1 cellular context compared by ENCODE assay signal in the genomic region with DNA sequence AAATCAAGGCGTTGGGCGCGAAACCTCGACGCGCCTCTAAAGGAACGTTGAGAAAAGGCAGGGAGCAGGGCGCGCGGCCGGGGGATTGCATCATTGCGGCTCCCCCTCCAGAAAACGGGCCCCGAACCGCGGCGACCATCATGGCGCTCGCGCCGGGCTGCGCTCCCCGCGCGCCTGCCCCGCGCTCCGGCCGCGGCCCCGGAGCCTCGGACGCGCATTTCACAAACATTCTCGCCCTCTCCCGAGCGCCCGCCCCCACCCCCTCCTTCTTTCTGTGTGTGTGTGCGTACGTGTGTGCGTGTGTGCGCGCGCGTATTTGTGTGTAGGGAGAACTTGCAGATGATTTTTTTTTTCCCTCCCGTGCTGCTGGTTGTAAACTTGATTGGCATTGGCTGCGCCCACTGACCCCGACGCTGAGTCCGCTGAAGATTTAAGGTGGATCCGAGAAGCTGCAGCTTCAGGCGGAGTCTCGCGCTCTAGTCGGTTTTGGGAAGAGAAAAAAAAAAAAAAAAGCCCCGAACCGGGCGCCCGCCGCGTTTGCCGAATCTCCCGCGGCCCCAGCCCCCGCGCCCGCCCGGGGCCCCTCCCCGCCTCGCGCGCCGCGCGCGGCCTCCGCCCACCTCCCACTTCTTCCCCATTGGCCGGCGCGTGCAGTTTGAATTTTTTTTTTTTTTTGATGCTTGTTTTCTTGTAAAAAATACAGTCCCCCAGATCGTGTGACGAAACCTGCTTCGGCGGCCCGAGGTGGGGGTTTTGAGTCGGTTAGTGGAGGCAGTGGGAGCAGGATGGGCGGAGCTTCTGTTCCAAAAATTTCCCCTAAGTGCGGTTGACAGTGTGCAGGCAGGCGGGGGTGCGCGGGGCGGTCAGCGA.
TF ChIP-seq lines count a peak whose summit lies in the region.

No MANE protein-coding gene starts in this region.

TF ChIP-seq in K562, 482 proteins besides CTCF, POLR2A, EP300 and RAD21 (continued from another document and continues in another):
- TF ChIP-seq, protein P1, sequence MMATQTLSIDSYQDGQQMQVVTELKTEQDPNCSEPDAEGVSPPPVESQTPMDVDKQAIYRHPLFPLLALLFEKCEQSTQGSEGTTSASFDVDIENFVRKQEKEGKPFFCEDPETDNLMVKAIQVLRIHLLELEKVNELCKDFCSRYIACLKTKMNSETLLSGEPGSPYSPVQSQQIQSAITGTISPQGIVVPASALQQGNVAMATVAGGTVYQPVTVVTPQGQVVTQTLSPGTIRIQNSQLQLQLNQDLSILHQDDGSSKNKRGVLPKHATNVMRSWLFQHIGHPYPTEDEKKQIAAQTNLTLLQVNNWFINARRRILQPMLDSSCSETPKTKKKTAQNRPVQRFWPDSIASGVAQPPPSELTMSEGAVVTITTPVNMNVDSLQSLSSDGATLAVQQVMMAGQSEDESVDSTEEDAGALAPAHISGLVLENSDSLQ (IDR thresholded peaks at IDR 0.05): peak; percentile 95
- TF ChIP-seq, protein P2, sequence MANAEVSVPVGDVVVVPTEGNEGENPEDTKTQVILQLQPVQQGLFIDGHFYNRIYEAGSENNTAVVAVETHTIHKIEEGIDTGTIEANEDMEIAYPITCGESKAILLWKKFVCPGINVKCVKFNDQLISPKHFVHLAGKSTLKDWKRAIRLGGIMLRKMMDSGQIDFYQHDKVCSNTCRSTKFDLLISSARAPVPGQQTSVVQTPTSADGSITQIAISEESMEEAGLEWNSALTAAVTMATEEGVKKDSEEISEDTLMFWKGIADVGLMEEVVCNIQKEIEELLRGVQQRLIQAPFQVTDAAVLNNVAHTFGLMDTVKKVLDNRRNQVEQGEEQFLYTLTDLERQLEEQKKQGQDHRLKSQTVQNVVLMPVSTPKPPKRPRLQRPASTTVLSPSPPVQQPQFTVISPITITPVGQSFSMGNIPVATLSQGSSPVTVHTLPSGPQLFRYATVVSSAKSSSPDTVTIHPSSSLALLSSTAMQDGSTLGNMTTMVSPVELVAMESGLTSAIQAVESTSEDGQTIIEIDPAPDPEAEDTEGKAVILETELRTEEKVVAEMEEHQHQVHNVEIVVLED (CRISPR knock-in tag; IDR thresholded peaks at IDR 0.05): peak; percentile 45; the same call in 1 of the 2 replicates
- TF ChIP-seq HNRNPL (IDR thresholded peaks at IDR 0.05; ENCODE audit: low read depth, low read length) (no peak), NCOA6 (IDR thresholded peaks at IDR 0.05) (no peak), HDAC2 (IDR thresholded peaks at IDR 0.05) (no peak), EHMT2 (IDR thresholded peaks at IDR 0.05) (no peak), TCF7 (IDR thresholded peaks at IDR 0.05; ENCODE audit: borderline replicate concordance) (0 out of 2 replicates have a peak, but pooled peaks have one; percentile 40), KAT8 (IDR thresholded peaks at IDR 0.05; ENCODE audit: low read depth) (no peak), GTF2E2 (tag; IDR thresholded peaks at IDR 0.05) (no peak), TCF7L2 (IDR thresholded peaks at IDR 0.05; ENCODE audit: low read depth, low read length) (no peak), TARDBP (IDR thresholded peaks at IDR 0.05) (no peak), CREM (IDR thresholded peaks at IDR 0.05; ENCODE audit: low read depth) (peak; percentile 44), ZNF785 (CRISPR knock-in tag; IDR thresholded peaks at IDR 0.05) (no peak), PTRF (tag; IDR thresholded peaks at IDR 0.05) (no peak), HOXB6 (CRISPR knock-in tag; IDR thresholded peaks at IDR 0.05; ENCODE audit: borderline replicate concordance) (no peak), RUNX1 (IDR thresholded peaks at IDR 0.05; ENCODE audit: low read depth) (no peak), TEAD1 (CRISPR knock-in tag; IDR thresholded peaks at IDR 0.05) (no peak; a peak in 1 of 4 replicates), ZBTB17 (CRISPR knock-in tag; IDR thresholded peaks at IDR 0.05) (no peak), POLR2H (tag; IDR thresholded peaks at IDR 0.05; ENCODE audit: low read depth) (peak; percentile 74), BMI1 (IDR thresholded peaks at IDR 0.05; ENCODE audit: low read length) (no peak), ZNF699 (CRISPR knock-in tag; IDR thresholded peaks at IDR 0.05; ENCODE audit: insufficient replicate concordance) (no peak), ZEB2 (IDR thresholded peaks at IDR 0.05) (no peak), NEUROD1 (IDR thresholded peaks at IDR 0.05; ENCODE audit: borderline replicate concordance, low read depth, low read length, partially characterized antibody) (peak; percentile 88), L3MBTL2 (IDR thresholded peaks at IDR 0.05) (peak; percentile 42; the same call in 1 of the 2 replicates), PTBP1 (IDR thresholded peaks at IDR 0.05; ENCODE audit: low read depth, low read length) (no peak), ZNF197 (CRISPR knock-in tag; IDR thresholded peaks at IDR 0.05; ENCODE audit: low read depth) (no peak)
- TF ChIP-seq, protein P3, sequence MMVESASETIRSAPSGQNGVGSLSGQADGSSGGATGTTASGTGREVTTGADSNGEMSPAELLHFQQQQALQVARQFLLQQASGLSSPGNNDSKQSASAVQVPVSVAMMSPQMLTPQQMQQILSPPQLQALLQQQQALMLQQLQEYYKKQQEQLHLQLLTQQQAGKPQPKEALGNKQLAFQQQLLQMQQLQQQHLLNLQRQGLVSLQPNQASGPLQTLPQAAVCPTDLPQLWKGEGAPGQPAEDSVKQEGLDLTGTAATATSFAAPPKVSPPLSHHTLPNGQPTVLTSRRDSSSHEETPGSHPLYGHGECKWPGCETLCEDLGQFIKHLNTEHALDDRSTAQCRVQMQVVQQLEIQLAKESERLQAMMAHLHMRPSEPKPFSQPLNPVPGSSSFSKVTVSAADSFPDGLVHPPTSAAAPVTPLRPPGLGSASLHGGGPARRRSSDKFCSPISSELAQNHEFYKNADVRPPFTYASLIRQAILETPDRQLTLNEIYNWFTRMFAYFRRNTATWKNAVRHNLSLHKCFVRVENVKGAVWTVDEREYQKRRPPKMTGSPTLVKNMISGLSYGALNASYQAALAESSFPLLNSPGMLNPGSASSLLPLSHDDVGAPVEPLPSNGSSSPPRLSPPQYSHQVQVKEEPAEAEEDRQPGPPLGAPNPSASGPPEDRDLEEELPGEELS (CRISPR knock-in tag; IDR thresholded peaks at IDR 0.05; ENCODE audit: borderline replicate concordance): no peak
- TF ChIP-seq, protein P4, sequence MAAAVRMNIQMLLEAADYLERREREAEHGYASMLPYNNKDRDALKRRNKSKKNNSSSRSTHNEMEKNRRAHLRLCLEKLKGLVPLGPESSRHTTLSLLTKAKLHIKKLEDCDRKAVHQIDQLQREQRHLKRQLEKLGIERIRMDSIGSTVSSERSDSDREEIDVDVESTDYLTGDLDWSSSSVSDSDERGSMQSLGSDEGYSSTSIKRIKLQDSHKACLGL (CRISPR knock-in tag; IDR thresholded peaks at IDR 0.05; ENCODE audit: borderline replicate concordance, poor library complexity, severe bottlenecking): no peak
- TF ChIP-seq, protein P5, sequence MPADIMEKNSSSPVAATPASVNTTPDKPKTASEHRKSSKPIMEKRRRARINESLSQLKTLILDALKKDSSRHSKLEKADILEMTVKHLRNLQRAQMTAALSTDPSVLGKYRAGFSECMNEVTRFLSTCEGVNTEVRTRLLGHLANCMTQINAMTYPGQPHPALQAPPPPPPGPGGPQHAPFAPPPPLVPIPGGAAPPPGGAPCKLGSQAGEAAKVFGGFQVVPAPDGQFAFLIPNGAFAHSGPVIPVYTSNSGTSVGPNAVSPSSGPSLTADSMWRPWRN (IDR thresholded peaks at IDR 0.05; ENCODE audit: low read depth): peak; percentile 53; the same call in 1 of the 2 replicates
- TF ChIP-seq, protein P6, sequence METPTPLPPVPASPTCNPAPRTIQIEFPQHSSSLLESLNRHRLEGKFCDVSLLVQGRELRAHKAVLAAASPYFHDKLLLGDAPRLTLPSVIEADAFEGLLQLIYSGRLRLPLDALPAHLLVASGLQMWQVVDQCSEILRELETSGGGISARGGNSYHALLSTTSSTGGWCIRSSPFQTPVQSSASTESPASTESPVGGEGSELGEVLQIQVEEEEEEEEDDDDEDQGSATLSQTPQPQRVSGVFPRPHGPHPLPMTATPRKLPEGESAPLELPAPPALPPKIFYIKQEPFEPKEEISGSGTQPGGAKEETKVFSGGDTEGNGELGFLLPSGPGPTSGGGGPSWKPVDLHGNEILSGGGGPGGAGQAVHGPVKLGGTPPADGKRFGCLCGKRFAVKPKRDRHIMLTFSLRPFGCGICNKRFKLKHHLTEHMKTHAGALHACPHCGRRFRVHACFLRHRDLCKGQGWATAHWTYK (CRISPR knock-in tag; IDR thresholded peaks at IDR 0.05): no peak
- TF ChIP-seq, protein P7, sequence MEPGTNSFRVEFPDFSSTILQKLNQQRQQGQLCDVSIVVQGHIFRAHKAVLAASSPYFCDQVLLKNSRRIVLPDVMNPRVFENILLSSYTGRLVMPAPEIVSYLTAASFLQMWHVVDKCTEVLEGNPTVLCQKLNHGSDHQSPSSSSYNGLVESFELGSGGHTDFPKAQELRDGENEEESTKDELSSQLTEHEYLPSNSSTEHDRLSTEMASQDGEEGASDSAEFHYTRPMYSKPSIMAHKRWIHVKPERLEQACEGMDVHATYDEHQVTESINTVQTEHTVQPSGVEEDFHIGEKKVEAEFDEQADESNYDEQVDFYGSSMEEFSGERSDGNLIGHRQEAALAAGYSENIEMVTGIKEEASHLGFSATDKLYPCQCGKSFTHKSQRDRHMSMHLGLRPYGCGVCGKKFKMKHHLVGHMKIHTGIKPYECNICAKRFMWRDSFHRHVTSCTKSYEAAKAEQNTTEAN (CRISPR knock-in tag; IDR thresholded peaks at IDR 0.05): peak; percentile 79; the same call in 1 of the 2 replicates
- TF ChIP-seq, protein P8, sequence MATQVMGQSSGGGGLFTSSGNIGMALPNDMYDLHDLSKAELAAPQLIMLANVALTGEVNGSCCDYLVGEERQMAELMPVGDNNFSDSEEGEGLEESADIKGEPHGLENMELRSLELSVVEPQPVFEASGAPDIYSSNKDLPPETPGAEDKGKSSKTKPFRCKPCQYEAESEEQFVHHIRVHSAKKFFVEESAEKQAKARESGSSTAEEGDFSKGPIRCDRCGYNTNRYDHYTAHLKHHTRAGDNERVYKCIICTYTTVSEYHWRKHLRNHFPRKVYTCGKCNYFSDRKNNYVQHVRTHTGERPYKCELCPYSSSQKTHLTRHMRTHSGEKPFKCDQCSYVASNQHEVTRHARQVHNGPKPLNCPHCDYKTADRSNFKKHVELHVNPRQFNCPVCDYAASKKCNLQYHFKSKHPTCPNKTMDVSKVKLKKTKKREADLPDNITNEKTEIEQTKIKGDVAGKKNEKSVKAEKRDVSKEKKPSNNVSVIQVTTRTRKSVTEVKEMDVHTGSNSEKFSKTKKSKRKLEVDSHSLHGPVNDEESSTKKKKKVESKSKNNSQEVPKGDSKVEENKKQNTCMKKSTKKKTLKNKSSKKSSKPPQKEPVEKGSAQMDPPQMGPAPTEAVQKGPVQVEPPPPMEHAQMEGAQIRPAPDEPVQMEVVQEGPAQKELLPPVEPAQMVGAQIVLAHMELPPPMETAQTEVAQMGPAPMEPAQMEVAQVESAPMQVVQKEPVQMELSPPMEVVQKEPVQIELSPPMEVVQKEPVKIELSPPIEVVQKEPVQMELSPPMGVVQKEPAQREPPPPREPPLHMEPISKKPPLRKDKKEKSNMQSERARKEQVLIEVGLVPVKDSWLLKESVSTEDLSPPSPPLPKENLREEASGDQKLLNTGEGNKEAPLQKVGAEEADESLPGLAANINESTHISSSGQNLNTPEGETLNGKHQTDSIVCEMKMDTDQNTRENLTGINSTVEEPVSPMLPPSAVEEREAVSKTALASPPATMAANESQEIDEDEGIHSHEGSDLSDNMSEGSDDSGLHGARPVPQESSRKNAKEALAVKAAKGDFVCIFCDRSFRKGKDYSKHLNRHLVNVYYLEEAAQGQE (CRISPR knock-in tag; IDR thresholded peaks at IDR 0.05; ENCODE audit: low read depth): no peak
- TF ChIP-seq, protein P9, sequence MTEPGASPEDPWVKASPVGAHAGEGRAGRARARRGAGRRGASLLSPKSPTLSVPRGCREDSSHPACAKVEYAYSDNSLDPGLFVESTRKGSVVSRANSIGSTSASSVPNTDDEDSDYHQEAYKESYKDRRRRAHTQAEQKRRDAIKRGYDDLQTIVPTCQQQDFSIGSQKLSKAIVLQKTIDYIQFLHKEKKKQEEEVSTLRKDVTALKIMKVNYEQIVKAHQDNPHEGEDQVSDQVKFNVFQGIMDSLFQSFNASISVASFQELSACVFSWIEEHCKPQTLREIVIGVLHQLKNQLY (CRISPR knock-in tag; conservative IDR thresholded peaks at IDR 0.05): no peak
- TF ChIP-seq, protein P10, sequence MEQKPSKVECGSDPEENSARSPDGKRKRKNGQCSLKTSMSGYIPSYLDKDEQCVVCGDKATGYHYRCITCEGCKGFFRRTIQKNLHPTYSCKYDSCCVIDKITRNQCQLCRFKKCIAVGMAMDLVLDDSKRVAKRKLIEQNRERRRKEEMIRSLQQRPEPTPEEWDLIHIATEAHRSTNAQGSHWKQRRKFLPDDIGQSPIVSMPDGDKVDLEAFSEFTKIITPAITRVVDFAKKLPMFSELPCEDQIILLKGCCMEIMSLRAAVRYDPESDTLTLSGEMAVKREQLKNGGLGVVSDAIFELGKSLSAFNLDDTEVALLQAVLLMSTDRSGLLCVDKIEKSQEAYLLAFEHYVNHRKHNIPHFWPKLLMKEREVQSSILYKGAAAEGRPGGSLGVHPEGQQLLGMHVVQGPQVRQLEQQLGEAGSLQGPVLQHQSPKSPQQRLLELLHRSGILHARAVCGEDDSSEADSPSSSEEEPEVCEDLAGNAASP (IDR thresholded peaks at IDR 0.05): no peak
- TF ChIP-seq, protein P11, sequence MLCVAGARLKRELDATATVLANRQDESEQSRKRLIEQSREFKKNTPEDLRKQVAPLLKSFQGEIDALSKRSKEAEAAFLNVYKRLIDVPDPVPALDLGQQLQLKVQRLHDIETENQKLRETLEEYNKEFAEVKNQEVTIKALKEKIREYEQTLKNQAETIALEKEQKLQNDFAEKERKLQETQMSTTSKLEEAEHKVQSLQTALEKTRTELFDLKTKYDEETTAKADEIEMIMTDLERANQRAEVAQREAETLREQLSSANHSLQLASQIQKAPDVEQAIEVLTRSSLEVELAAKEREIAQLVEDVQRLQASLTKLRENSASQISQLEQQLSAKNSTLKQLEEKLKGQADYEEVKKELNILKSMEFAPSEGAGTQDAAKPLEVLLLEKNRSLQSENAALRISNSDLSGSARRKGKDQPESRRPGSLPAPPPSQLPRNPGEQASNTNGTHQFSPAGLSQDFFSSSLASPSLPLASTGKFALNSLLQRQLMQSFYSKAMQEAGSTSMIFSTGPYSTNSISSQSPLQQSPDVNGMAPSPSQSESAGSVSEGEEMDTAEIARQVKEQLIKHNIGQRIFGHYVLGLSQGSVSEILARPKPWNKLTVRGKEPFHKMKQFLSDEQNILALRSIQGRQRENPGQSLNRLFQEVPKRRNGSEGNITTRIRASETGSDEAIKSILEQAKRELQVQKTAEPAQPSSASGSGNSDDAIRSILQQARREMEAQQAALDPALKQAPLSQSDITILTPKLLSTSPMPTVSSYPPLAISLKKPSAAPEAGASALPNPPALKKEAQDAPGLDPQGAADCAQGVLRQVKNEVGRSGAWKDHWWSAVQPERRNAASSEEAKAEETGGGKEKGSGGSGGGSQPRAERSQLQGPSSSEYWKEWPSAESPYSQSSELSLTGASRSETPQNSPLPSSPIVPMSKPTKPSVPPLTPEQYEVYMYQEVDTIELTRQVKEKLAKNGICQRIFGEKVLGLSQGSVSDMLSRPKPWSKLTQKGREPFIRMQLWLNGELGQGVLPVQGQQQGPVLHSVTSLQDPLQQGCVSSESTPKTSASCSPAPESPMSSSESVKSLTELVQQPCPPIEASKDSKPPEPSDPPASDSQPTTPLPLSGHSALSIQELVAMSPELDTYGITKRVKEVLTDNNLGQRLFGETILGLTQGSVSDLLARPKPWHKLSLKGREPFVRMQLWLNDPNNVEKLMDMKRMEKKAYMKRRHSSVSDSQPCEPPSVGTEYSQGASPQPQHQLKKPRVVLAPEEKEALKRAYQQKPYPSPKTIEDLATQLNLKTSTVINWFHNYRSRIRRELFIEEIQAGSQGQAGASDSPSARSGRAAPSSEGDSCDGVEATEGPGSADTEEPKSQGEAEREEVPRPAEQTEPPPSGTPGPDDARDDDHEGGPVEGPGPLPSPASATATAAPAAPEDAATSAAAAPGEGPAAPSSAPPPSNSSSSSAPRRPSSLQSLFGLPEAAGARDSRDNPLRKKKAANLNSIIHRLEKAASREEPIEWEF (CRISPR knock-in tag; IDR thresholded peaks at IDR 0.05): no peak
